In the genomic region with DNA sequence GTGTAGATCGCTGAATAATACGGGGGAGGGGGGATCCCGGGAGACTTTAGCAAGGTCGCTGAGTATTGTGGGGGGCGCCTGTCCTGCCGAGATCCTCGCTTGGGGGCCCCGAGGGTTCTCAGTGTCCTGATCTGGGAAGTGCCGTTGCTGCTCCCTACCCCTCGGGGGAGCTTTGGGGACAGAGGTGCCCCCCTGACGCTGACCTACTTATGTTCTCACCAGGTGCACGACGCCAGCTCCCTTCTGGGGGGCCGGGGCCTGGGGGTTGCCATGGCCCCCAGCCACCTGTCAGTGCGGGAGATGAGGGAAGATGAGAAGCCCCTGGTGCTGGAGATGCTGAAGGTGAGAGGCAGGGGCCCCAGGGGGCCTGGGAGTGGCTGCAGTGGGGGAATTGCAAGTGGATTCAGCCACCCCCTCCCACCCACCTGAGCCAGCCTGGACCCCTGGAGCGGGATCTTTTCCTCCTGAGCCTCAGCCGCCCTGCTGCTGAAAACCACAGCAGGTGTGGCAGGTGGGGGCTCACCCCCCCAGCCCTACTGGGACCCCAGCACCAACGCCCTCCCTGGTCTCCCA, we compare ENCODE assay signal across 6 cellular contexts. TPM values are rescaled to one million over a fixed set of nuclear protein-coding genes. Genes with fewer than 3 reads are reported as not detected.
DNase-seq lines count a peak whose midpoint lies in the region; ATAC-seq and TF ChIP-seq lines count a peak whose summit lies in the region.

No MANE protein-coding gene starts in this region.

- DNase-seq in GM12864 (ENCODE audit: low read depth): no peak
- DNase-seq in activated T-helper 1 cell treated with anti-CD3 and anti-CD28 coated beads, Interleukin-12 subunit alpha, Interleukin-12 subunit beta, Interleukin-2, Interleukin-4 antibody, amounts not matched to agents 30 ng/mL and 10 ng/mL and 1 ng/mL, durations not matched to agents 14 hours and 24 hours and 36 hours (ENCODE audit: low spot score): no peak
- no peak for DNase-seq in NOMO-1 treated with DMSO at 0.1 percent for 48 hours (lab: John Stamatoyannopoulos, UW; ENCODE audit: unreplicated experiment)
- no peak for DNase-seq in amniotic stem cell (lab: John Stamatoyannopoulos, UW)

- no peaks in the 10 kb centered on the region for H3K9me3 Mint-ChIP-seq in activated T-helper 1 cell treated with anti-CD3 and anti-CD28 coated beads, Interleukin-12 subunit alpha, Interleukin-12 subunit beta, Interleukin-2, Interleukin-4 antibody, amounts not matched to agents 30 ng/mL and 10 ng/mL and 1 ng/mL, durations not matched to agents 14 hours and 24 hours and 36 hours

- H3K27me3 ChIP-seq in mononuclear cell (ENCODE audit: insufficient read depth, low read length): no peaks in the 10 kb centered on the region

- no peaks in the 10 kb centered on the region for H3K27me3 Mint-ChIP-seq in activated T-helper 1 cell treated with anti-CD3 and anti-CD28 coated beads, Interleukin-12 subunit alpha, Interleukin-12 subunit beta, Interleukin-2, Interleukin-4 antibody, amounts not matched to agents 30 ng/mL and 10 ng/mL and 1 ng/mL, durations not matched to agents 14 hours and 24 hours and 36 hours (ENCODE audit: insufficient read depth)

- peak overlapping the region; percentile 48 for H3K27ac Mint-ChIP-seq in activated T-helper 1 cell treated with anti-CD3 and anti-CD28 coated beads, Interleukin-12 subunit alpha, Interleukin-12 subunit beta, Interleukin-2, Interleukin-4 antibody, amounts not matched to agents 30 ng/mL and 10 ng/mL and 1 ng/mL, durations not matched to agents 14 hours and 24 hours and 36 hours

- no peaks in the 10 kb centered on the region for H3K36me3 Mint-ChIP-seq in activated T-helper 1 cell treated with anti-CD3 and anti-CD28 coated beads, Interleukin-12 subunit alpha, Interleukin-12 subunit beta, Interleukin-2, Interleukin-4 antibody, amounts not matched to agents 30 ng/mL and 10 ng/mL and 1 ng/mL, durations not matched to agents 14 hours and 24 hours and 36 hours (ENCODE audit: low read depth)

- TF ChIP-seq CTCF in GM12864 (IDR thresholded peaks at IDR 0.05; ENCODE audit: low read depth, low read length, missing control alignments): no peak

- H3K4me3 ChIP-seq in GM12864 (ENCODE audit: low read depth, low read length) (peak overlapping the region; percentile 70), mononuclear cell (ENCODE audit: low read length) (peak overlapping the region; percentile 41)

- no peak for ATAC-seq in HG03432 (IDR thresholded peaks at IDR 0.05; ENCODE audit: unreplicated experiment)

- no peaks in the 10 kb centered on the region for H3K9me3 ChIP-seq in mononuclear cell (ENCODE audit: low read depth, low read length)

- H3K4me1 Mint-ChIP-seq in activated T-helper 1 cell treated with anti-CD3 and anti-CD28 coated beads, Interleukin-12 subunit alpha, Interleukin-12 subunit beta, Interleukin-2, Interleukin-4 antibody, amounts not matched to agents 30 ng/mL and 10 ng/mL and 1 ng/mL, durations not matched to agents 14 hours and 24 hours and 36 hours (ENCODE audit: low read depth): peaks cover 11% of the 10 kb centered on the region

- intact Hi-C loops in activated T-helper 1 cell treated with anti-CD3 and anti-CD28 coated beads, Interleukin-12 subunit alpha, Interleukin-12 subunit beta, Interleukin-2, Interleukin-4 antibody, amounts not matched to agents 30 ng/mL and 10 ng/mL and 1 ng/mL, durations not matched to agents 14 hours and 24 hours and 36 hours (cut with micrococcal nuclease): loop anchor here (1.0 kb wide), 2 partner anchors 9 to 24 kb away; partner anchors contain the start of genes ISOC2 and ZNF628

- H3K4me3 Mint-ChIP-seq in activated T-helper 1 cell treated with anti-CD3 and anti-CD28 coated beads, Interleukin-12 subunit alpha, Interleukin-12 subunit beta, Interleukin-2, Interleukin-4 antibody, amounts not matched to agents 30 ng/mL and 10 ng/mL and 1 ng/mL, durations not matched to agents 14 hours and 24 hours and 36 hours: peak overlapping the region; percentile 80

- H3K4me1 ChIP-seq in mononuclear cell (ENCODE audit: insufficient read depth, low read length): peaks cover 12% of the 10 kb centered on the region

RNA-seq across cellular contexts. Expression of gene NAT14, which starts 0.5 kb away (rescaled TPM):
- total RNA-seq in activated T-helper 1 cell treated with anti-CD3 and anti-CD28 coated beads, Interleukin-12 subunit alpha, Interleukin-12 subunit beta, Interleukin-2, Interleukin-4 antibody, amounts not matched to agents 30 ng/mL and 10 ng/mL and 1 ng/mL, durations not matched to agents 14 hours and 24 hours and 36 hours: 23.1 and 26.1 TPM in 2 replicates
- total RNA-seq in mononuclear cell: 1.9 TPM

RNA-seq across cellular contexts. Expression of gene SSC5D, which starts 2.7 kb away (rescaled TPM):
- total RNA-seq in activated T-helper 1 cell treated with anti-CD3 and anti-CD28 coated beads, Interleukin-12 subunit alpha, Interleukin-12 subunit beta, Interleukin-2, Interleukin-4 antibody, amounts not matched to agents 30 ng/mL and 10 ng/mL and 1 ng/mL, durations not matched to agents 14 hours and 24 hours and 36 hours: 0.24 and 0.65 TPM in 2 replicates
- 0.10 TPM for total RNA-seq in mononuclear cell

RNA-seq across cellular contexts. Expression of gene ZNF628, which starts 9.1 kb away (rescaled TPM):
- total RNA-seq in activated T-helper 1 cell treated with anti-CD3 and anti-CD28 coated beads, Interleukin-12 subunit alpha, Interleukin-12 subunit beta, Interleukin-2, Interleukin-4 antibody, amounts not matched to agents 30 ng/mL and 10 ng/mL and 1 ng/mL, durations not matched to agents 14 hours and 24 hours and 36 hours: 7.6 and 10.4 TPM in 2 replicates
- total RNA-seq in mononuclear cell: 3.5 TPM

RNA-seq across cellular contexts. Expression of gene C19orf85, which starts 21.0 kb away (rescaled TPM):
- not detected in 2 replicates for total RNA-seq in activated T-helper 1 cell treated with anti-CD3 and anti-CD28 coated beads, Interleukin-12 subunit alpha, Interleukin-12 subunit beta, Interleukin-2, Interleukin-4 antibody, amounts not matched to agents 30 ng/mL and 10 ng/mL and 1 ng/mL, durations not matched to agents 14 hours and 24 hours and 36 hours
- not detected for total RNA-seq in mononuclear cell

RNA-seq across cellular contexts. Expression of gene ISOC2, which starts 24.1 kb away (rescaled TPM):
- total RNA-seq in activated T-helper 1 cell treated with anti-CD3 and anti-CD28 coated beads, Interleukin-12 subunit alpha, Interleukin-12 subunit beta, Interleukin-2, Interleukin-4 antibody, amounts not matched to agents 30 ng/mL and 10 ng/mL and 1 ng/mL, durations not matched to agents 14 hours and 24 hours and 36 hours: 31.3 and 34.3 TPM in 2 replicates
- 4.5 TPM for total RNA-seq in mononuclear cell
